1 cellular context compared by ENCODE assay signal in genomic region chr9:6015278-6016157, GRCh38.
A peak's percentile ranks its signal among the peaks of the same experiment; 100 is the strongest.
TF ChIP-seq lines count a peak whose summit lies in the region.

RANBP6 (minus strand) TSS chr9:6015624; CDS start chr9:6015607, 17 bp downstream.

TF ChIP-seq in HepG2, 621 proteins besides CTCF, POLR2A, EP300 and RAD21 (continued from another document):
- TF ChIP-seq ZNF646 (CRISPR knock-in tag; IDR thresholded peaks at IDR 0.05) (no peak), RFX3 (CRISPR knock-in tag; IDR thresholded peaks at IDR 0.05) (no peak), REL (CRISPR knock-in tag; conservative IDR thresholded peaks at IDR 0.05) (0 out of 2 replicates have a peak, but pooled peaks have one; percentile 37), ZBTB39 (CRISPR knock-in tag; IDR thresholded peaks at IDR 0.05) (no peak), THRA (CRISPR knock-in tag; IDR thresholded peaks at IDR 0.05; ENCODE audit: borderline replicate concordance) (peak; percentile 39; the same call in 1 of the 2 replicates), ZFP37 (CRISPR knock-in tag; IDR thresholded peaks at IDR 0.05; ENCODE audit: borderline replicate concordance) (0 out of 2 replicates have a peak, but pooled peaks have one; percentile 58), ZNF484 (CRISPR knock-in tag; IDR thresholded peaks at IDR 0.05; ENCODE audit: borderline replicate concordance, low read depth) (no peak), ZNF441 (CRISPR knock-in tag; IDR thresholded peaks at IDR 0.05; ENCODE audit: borderline replicate concordance) (0 out of 2 replicates have a peak, but pooled peaks have one; percentile 38), ZBTB34 (CRISPR knock-in tag; IDR thresholded peaks at IDR 0.05) (no peak), NONO (IDR thresholded peaks at IDR 0.05) (no peak), NONO (CRISPR knock-in tag; conservative IDR thresholded peaks at IDR 0.05) (peak; percentile 90), SP140L (CRISPR knock-in tag; IDR thresholded peaks at IDR 0.05; ENCODE audit: borderline replicate concordance) (no peak), HOMEZ (CRISPR knock-in tag; IDR thresholded peaks at IDR 0.05; ENCODE audit: low read depth) (0 out of 2 replicates have a peak, but pooled peaks have one; percentile 12), RBFOX2 (IDR thresholded peaks at IDR 0.05; ENCODE audit: low read depth, low read length) (peak; percentile 75), ELF3 (CRISPR knock-in tag; IDR thresholded peaks at IDR 0.05) (peak; percentile 81), MEIS1 (CRISPR knock-in tag; IDR thresholded peaks at IDR 0.05; ENCODE audit: borderline replicate concordance) (no peak), ZNF703 (CRISPR knock-in tag; IDR thresholded peaks at IDR 0.05; ENCODE audit: borderline replicate concordance) (no peak), CHCHD3 (CRISPR knock-in tag; IDR thresholded peaks at IDR 0.05) (no peak), ZNF382 (CRISPR knock-in tag; IDR thresholded peaks at IDR 0.05; ENCODE audit: borderline replicate concordance) (no peak), RFXAP (CRISPR knock-in tag; IDR thresholded peaks at IDR 0.05; ENCODE audit: borderline replicate concordance) (peak; percentile 66), HOXD1 (CRISPR knock-in tag; IDR thresholded peaks at IDR 0.05) (0 out of 2 replicates have a peak, but pooled peaks have one; percentile 74), HBP1 (CRISPR knock-in tag; IDR thresholded peaks at IDR 0.05; ENCODE audit: low read depth) (peak; percentile 91), ZNF556 (CRISPR knock-in tag; IDR thresholded peaks at IDR 0.05; ENCODE audit: borderline replicate concordance) (no peak; the same call in 1 of the 2 replicates), NR0B2 (CRISPR knock-in tag; IDR thresholded peaks at IDR 0.05) (no peak), STAG1 (CRISPR knock-in tag; IDR thresholded peaks at IDR 0.05) (0 out of 2 replicates have a peak, but pooled peaks have one; percentile 2), ZNF709 (CRISPR knock-in tag; IDR thresholded peaks at IDR 0.05) (peak; percentile 45; the same call in 1 of the 2 replicates), ZNF414 (CRISPR knock-in tag; IDR thresholded peaks at IDR 0.05) (no peak), ZNF550 (CRISPR knock-in tag; IDR thresholded peaks at IDR 0.05; ENCODE audit: borderline replicate concordance) (no peak), HDAC2 (CRISPR knock-in tag; IDR thresholded peaks at IDR 0.05) (peak; percentile 71; the same call in 1 of the 2 replicates), PAX8 (CRISPR knock-in tag; IDR thresholded peaks at IDR 0.05; ENCODE audit: borderline replicate concordance) (no peak), HINFP (CRISPR knock-in tag; IDR thresholded peaks at IDR 0.05; ENCODE audit: low read depth) (no peak), ZNF790 (CRISPR knock-in tag; IDR thresholded peaks at IDR 0.05; ENCODE audit: borderline replicate concordance) (no peak), MXD3 (CRISPR knock-in tag; IDR thresholded peaks at IDR 0.05) (0 out of 2 replicates have a peak, but pooled peaks have one; percentile 49), MIXL1 (CRISPR knock-in tag; IDR thresholded peaks at IDR 0.05) (0 out of 2 replicates have a peak, but pooled peaks have one; percentile 46)
